In genomic region chr10:56920586-56921250, GRCh38 we compare ENCODE assay signal across 16 cellular contexts.
DNase-seq lines count a peak whose midpoint lies in the region; TF ChIP-seq lines count a peak whose summit lies in the region.
"Had no signal": no experiment of that assay in that cellular context is flagged by ENCODE, and none has a peak within 500 bp of the region (broad histone marks: within the 10 kb centered on the region; RNA-seq: fewer than 3 reads in every experiment).

No MANE protein-coding gene starts in this region.

- H3K4me3 Mint-ChIP-seq in endothelial cell (ENCODE audit: unreplicated experiment): no peak overlapping the region
- H3K4me3 Mint-ChIP-seq: CD14-positive monocyte; CD8-positive, alpha-beta T cell; HFFc6; IgD-negative memory B cell had no signal

- no peaks in the 10 kb centered on the region for H3K4me1 Mint-ChIP-seq in endothelial cell (ENCODE audit: unreplicated experiment)
- H3K4me1 Mint-ChIP-seq: CD14-positive monocyte, IgD-negative memory B cell had no signal

- peak; percentile 68 for DNase-seq in HK-2 (ENCODE audit: unreplicated experiment)
- DNase-seq in epithelial cell of proximal tubule (ENCODE audit: low read depth): peak; percentile 93
- DNase-seq in kidney tubule cell (ENCODE audit: low spot score): peak; percentile 74
- DNase-seq in renal cortical epithelial cell (ENCODE audit: low read depth): peak; percentile 83
- no peak for DNase-seq in activated naive CD4-positive, alpha-beta T cell (lab: John Stamatoyannopoulos, UW)
- no peak for DNase-seq in T-helper 2 cell
- DNase-seq in endothelial cell (ENCODE audit: low spot score): no peak
- no peak for DNase-seq in H7
- DNase-seq: CD8-positive, alpha-beta T cell; COR-L47; DMS53; HCEC 1CT; HFFc6 had no signal

- no peaks in the 10 kb centered on the region for H3K36me3 ChIP-seq in H7 (replicated peaks; ENCODE audit: control insufficient read depth, insufficient read depth, low read length)

- TF ChIP-seq CTCF in epithelial cell of proximal tubule (conservative IDR thresholded peaks at IDR 0.05; ENCODE audit: low read depth, low read length): no peak
- no peak for TF ChIP-seq CTCF in endothelial cell (IDR thresholded peaks at IDR 0.05; ENCODE audit: unreplicated experiment)

- H3K27me3 Mint-ChIP-seq in endothelial cell (ENCODE audit: unreplicated experiment): no peaks in the 10 kb centered on the region
- H3K27me3 Mint-ChIP-seq: IgD-negative memory B cell had no signal

- no peaks in the 10 kb centered on the region for H3K9me3 Mint-ChIP-seq in endothelial cell (ENCODE audit: unreplicated experiment)

- no peak overlapping the region for H3K27ac Mint-ChIP-seq in endothelial cell (ENCODE audit: unreplicated experiment)
- H3K27ac Mint-ChIP-seq: CD14-positive monocyte; CD8-positive, alpha-beta T cell; HFFc6; IgD-negative memory B cell had no signal

- H3K27me3 ChIP-seq in H7 (ENCODE audit: control insufficient read depth, insufficient read depth, low read length): no peaks in the 10 kb centered on the region

- no peaks in the 10 kb centered on the region for H3K36me3 Mint-ChIP-seq in endothelial cell (ENCODE audit: low read depth, unreplicated experiment)
- H3K36me3 Mint-ChIP-seq: CD14-positive monocyte; CD8-positive, alpha-beta T cell; IgD-negative memory B cell had no signal

- H3K4me3 ChIP-seq in epithelial cell of proximal tubule (ENCODE audit: low read depth, low read length) (no peak overlapping the region), H7 (ENCODE audit: insufficient read depth, low read depth, low read length) (no peak overlapping the region)
- H3K4me3 ChIP-seq: A549 had no signal

Comparison
In these comparisons a context has a peak if more than half of its experiments do, and no peak if none do; other contexts are left out.
1. DNase-seq: peak in HK-2 (single experiment), epithelial cell of proximal tubule (single experiment), kidney tubule cell (single experiment) and renal cortical epithelial cell (single experiment); none in activated naive CD4-positive, alpha-beta T cell (0 of 4), T-helper 2 cell (0 of 5), endothelial cell (single experiment) and H7 (single experiment).